ENCODE assay signal across 16 cellular contexts in genomic region chr2:38743672-38744398, GRCh38. TPM values are rescaled to one million over a fixed set of nuclear protein-coding genes. Genes with fewer than 3 reads are reported as not detected.
DNase-seq lines count a peak whose midpoint lies in the region; TF ChIP-seq lines count a peak whose summit lies in the region.
"Had no signal": no experiment of that assay in that cellular context is flagged by ENCODE, and none has a peak within 500 bp of the region (broad histone marks: within the 10 kb centered on the region; RNA-seq: fewer than 3 reads in every experiment).

No MANE protein-coding gene starts in this region.

- H3K9ac ChIP-seq in KMS-11 (no peak overlapping the region), adipocyte (ENCODE audit: low read length) (peak overlapping the region; percentile 0), rectal smooth muscle tissue (ENCODE audit: low read length) (no peak overlapping the region)

- H3K4me1 ChIP-seq in KMS-11 (ENCODE audit: low read depth, poor library complexity, severe bottlenecking) (peaks cover 70% of the 10 kb centered on the region), adipocyte (ENCODE audit: control insufficient read depth, insufficient read depth, low read length) (peaks cover 37% of the 10 kb centered on the region), rectal smooth muscle tissue (ENCODE audit: control insufficient read depth, insufficient read depth, low read length) (peaks cover 23% of the 10 kb centered on the region), BE2C (peaks cover 11% of the 10 kb centered on the region)

- peaks cover 85% of the 10 kb centered on the region for H3K4me1 Mint-ChIP-seq in activated T-cell treated with anti-CD3 and anti-CD28 coated beads, Interleukin-2, amount 50 U/mL, for 24 hours (ENCODE audit: low read depth)

- DNase-seq in activated T-cell treated with anti-CD3 and anti-CD28 coated beads, Interleukin-2, amount 50 U/mL, for 24 hours = no peak
- DNase-seq in activated T-cell treated with anti-CD3 and anti-CD28 coated beads for 4 hours (no peak), adipocyte (ENCODE audit: low read depth) (no peak), BE2C (no peak), NCI-H2171 treated with DMSO at 0.1 percent for 48 hours (lab: John Stamatoyannopoulos, UW) (no peak)
- DNase-seq in activated effector memory CD4-positive, alpha-beta T cell treated with Interleukin-2 at 50 U/mL for 16 hours = no peak
- DNase-seq: activated B cell treated with CpG ODN at 0.5 μM for 24 hours; activated T-cell treated with anti-CD3 and anti-CD28 coated beads, Interleukin-2, amount 50 U/mL, for 4 hours; effector CD4-positive, alpha-beta T cell; H7; KBM-7; lower lobe of right lung; SW 1271 had no signal

- H3K79me2 ChIP-seq in KMS-11 (ENCODE audit: insufficient read depth, low read depth) = peaks cover 68% of the 10 kb centered on the region

- peak overlapping the region; percentile 90 for H3K4me3 Mint-ChIP-seq in activated T-cell treated with anti-CD3 and anti-CD28 coated beads, Interleukin-2, amount 50 U/mL, for 24 hours
- H3K4me3 Mint-ChIP-seq: activated B cell treated with CpG ODN at 0.5 μM for 24 hours; activated T-cell treated with anti-CD3 and anti-CD28 coated beads, Interleukin-2, amount 50 U/mL, for 4 hours; stimulated activated memory B cell treated with anti-CD40 and anti-IgM and Interleukin-4, amounts not matched to agents 10 μg/mL and 1 μg/mL and 100 μg/mL, for 72 hours had no signal

- H4K20me1 ChIP-seq in KMS-11 (ENCODE audit: insufficient read depth) = peaks cover 49% of the 10 kb centered on the region

- no peaks in the 10 kb centered on the region; the same call in 1 of the 2 replicates for H3K27me3 ChIP-seq in KMS-11 (ENCODE audit: insufficient read depth, low read depth)
- H3K27me3 ChIP-seq in adipocyte (replicated peaks; ENCODE audit: control insufficient read depth, insufficient read depth, low read length) = no peaks in the 10 kb centered on the region
- no peaks in the 10 kb centered on the region for H3K27me3 ChIP-seq in rectal smooth muscle tissue (ENCODE audit: control insufficient read depth, insufficient read depth, low read length)
- H3K27me3 ChIP-seq in BE2C = no peaks in the 10 kb centered on the region

- TF ChIP-seq CTCF in KMS-11 (conservative IDR thresholded peaks at IDR 0.05; ENCODE audit: low read depth, low read length) = no peak
- TF ChIP-seq CTCF in BE2C (IDR thresholded peaks at IDR 0.05; ENCODE audit: low read depth, low read length) = no peak

- H3K4me2 ChIP-seq in KMS-11 = no peak overlapping the region

- H3K4me3 ChIP-seq in KMS-11 (IDR thresholded peaks at IDR 0.05; ENCODE audit: insufficient read depth, low read depth, low read length) (no peak overlapping the region), adipocyte (ENCODE audit: low read length) (no peak overlapping the region), rectal smooth muscle tissue (ENCODE audit: low read length) (no peak overlapping the region), BE2C (ENCODE audit: low read depth, low read length) (no peak overlapping the region)
- H3K4me3 ChIP-seq: lower lobe of right lung had no signal

- H3K27ac Mint-ChIP-seq in activated T-cell treated with anti-CD3 and anti-CD28 coated beads, Interleukin-2, amount 50 U/mL, for 24 hours = peak overlapping the region; percentile 99
- H3K27ac Mint-ChIP-seq: activated B cell treated with CpG ODN at 0.5 μM for 24 hours; stimulated activated memory B cell treated with anti-CD40 and anti-IgM and Interleukin-4, amounts not matched to agents 10 μg/mL and 1 μg/mL and 100 μg/mL, for 72 hours had no signal

- no peaks in the 10 kb centered on the region for H3K9me3 Mint-ChIP-seq in activated T-cell treated with anti-CD3 and anti-CD28 coated beads, Interleukin-2, amount 50 U/mL, for 24 hours
- H3K9me3 Mint-ChIP-seq: activated B cell treated with CpG ODN at 0.5 μM for 24 hours; activated T-cell treated with anti-CD3 and anti-CD28 coated beads, Interleukin-2, amount 50 U/mL, for 4 hours; stimulated activated memory B cell treated with anti-CD40 and anti-IgM and Interleukin-4, amounts not matched to agents 10 μg/mL and 1 μg/mL and 100 μg/mL, for 72 hours had no signal

- H3K9me3 ChIP-seq in adipocyte (ENCODE audit: control insufficient read depth, low read length) = peaks cover 4% of the 10 kb centered on the region
- H3K9me3 ChIP-seq in BE2C = no peaks in the 10 kb centered on the region
- H3K9me3 ChIP-seq: lower lobe of right lung had no signal

- H2AFZ ChIP-seq in KMS-11 (ENCODE audit: low read depth) = no peak overlapping the region

- H3K36me3 Mint-ChIP-seq in activated T-cell treated with anti-CD3 and anti-CD28 coated beads, Interleukin-2, amount 50 U/mL, for 24 hours (ENCODE audit: low read depth) = peaks cover 96% of the 10 kb centered on the region

- H3K27ac ChIP-seq in KMS-11 (peak overlapping the region; percentile 7; the same call in 1 of the 2 replicates), rectal smooth muscle tissue (ENCODE audit: low read depth, low read length) (peak overlapping the region; percentile 17)
- H3K27ac ChIP-seq: lower lobe of right lung had no signal

- H3K27me3 Mint-ChIP-seq in activated T-cell treated with anti-CD3 and anti-CD28 coated beads, Interleukin-2, amount 50 U/mL, for 24 hours = no peaks in the 10 kb centered on the region
- H3K27me3 Mint-ChIP-seq: activated B cell treated with CpG ODN at 0.5 μM for 24 hours; stimulated activated memory B cell treated with anti-CD40 and anti-IgM and Interleukin-4, amounts not matched to agents 10 μg/mL and 1 μg/mL and 100 μg/mL, for 72 hours had no signal

- H3K36me3 ChIP-seq in KMS-11 (ENCODE audit: insufficient read depth) = peaks cover 49% of the 10 kb centered on the region; the same call in 1 of the 2 replicates
- peaks cover 73% of the 10 kb centered on the region for H3K36me3 ChIP-seq in adipocyte (ENCODE audit: control insufficient read depth, insufficient read depth, low read length, severe bottlenecking)
- H3K36me3 ChIP-seq in rectal smooth muscle tissue (ENCODE audit: control insufficient read depth, insufficient read depth, low read length) = peaks cover 34% of the 10 kb centered on the region
- H3K36me3 ChIP-seq in BE2C = peaks cover 96% of the 10 kb centered on the region

RNA-seq across cellular contexts. Expression of gene SRSF7, which starts 7.3 kb away (rescaled TPM):
- 228 TPM for polyA plus RNA-seq in BE2C (2012; ENCODE audit: insufficient read depth, insufficient read length, low read depth)

RNA-seq across cellular contexts. Expression of gene GEMIN6, which starts 34.2 kb away (rescaled TPM):
- 23.5 TPM for polyA plus RNA-seq in BE2C (2012; ENCODE audit: insufficient read depth, insufficient read length, low read depth)
